7 cellular contexts compared by ENCODE assay signal in the genomic region with DNA sequence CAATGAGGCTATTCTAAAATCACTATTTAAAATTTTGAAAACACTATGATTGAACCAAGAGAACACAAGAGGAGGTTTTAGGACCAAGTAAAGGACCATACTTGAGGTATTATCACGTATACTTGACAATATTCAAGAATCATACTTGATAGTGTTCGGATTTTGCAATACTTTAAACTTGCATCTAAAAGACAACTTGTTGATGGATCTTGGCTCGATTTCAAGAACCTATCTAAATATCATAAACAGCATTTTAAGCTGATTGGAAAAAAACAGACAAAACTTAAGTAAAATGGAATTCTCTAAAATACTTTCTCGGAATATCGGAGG. TPM values are rescaled to one million over a fixed set of nuclear protein-coding genes. Genes with fewer than 3 reads are reported as not detected.
DNase-seq lines count a peak whose midpoint lies in the region; TF ChIP-seq lines count a peak whose summit lies in the region.

No MANE protein-coding gene starts in this region.

- H3K9ac ChIP-seq in smooth muscle cell (ENCODE audit: low read depth), result peak overlapping the region; percentile 93

- H3F3A ChIP-seq in smooth muscle cell (ENCODE audit: low read depth), result peaks cover 7% of the 10 kb centered on the region

- no peak for TF ChIP-seq CTCF in HL-60 (IDR thresholded peaks at IDR 0.05; ENCODE audit: insufficient read depth, low read length)
- no peak for TF ChIP-seq CTCF in hepatocyte (IDR thresholded peaks at IDR 0.05; ENCODE audit: poor library complexity)
- no peak for TF ChIP-seq CTCF in smooth muscle cell (IDR thresholded peaks at IDR 0.05; ENCODE audit: borderline replicate concordance, insufficient read depth, poor library complexity, severe bottlenecking)

- peak overlapping the region; percentile 90 for H3K27ac Mint-ChIP-seq in activated CD4-positive, alpha-beta memory T cell treated with anti-CD3 and anti-CD28 coated beads, Interleukin-2, amount 10 ng/mL, durations not matched to agents 7 days and 5 days

- H3K79me2 ChIP-seq in hepatocyte, result peaks cover 52% of the 10 kb centered on the region
- H3K79me2 ChIP-seq in smooth muscle cell (ENCODE audit: low read depth), result peaks cover 57% of the 10 kb centered on the region

- H3K27me3 Mint-ChIP-seq in activated CD4-positive, alpha-beta memory T cell treated with anti-CD3 and anti-CD28 coated beads, Interleukin-2, amount 10 ng/mL, durations not matched to agents 7 days and 5 days, result no peaks in the 10 kb centered on the region

- peaks cover 27% of the 10 kb centered on the region for H3K36me3 Mint-ChIP-seq in activated CD4-positive, alpha-beta memory T cell treated with anti-CD3 and anti-CD28 coated beads, Interleukin-2, amount 10 ng/mL, durations not matched to agents 7 days and 5 days (ENCODE audit: low read depth)

- no peak for DNase-seq in HL-60 (ENCODE audit: low read depth in 1 of 2, low spot score in 1 of 2)
- no peak for DNase-seq in activated CD4-positive, alpha-beta memory T cell treated with anti-CD3 and anti-CD28 coated beads, Interleukin-2, amount 10 ng/mL, durations not matched to agents 7 days and 5 days
- no peak for DNase-seq in hepatocyte (ENCODE audit: low spot score)
- DNase-seq in smooth muscle cell (lab: John Stamatoyannopoulos, UW; ENCODE audit: unreplicated experiment), result no peak
- no peak for DNase-seq in SIG-M5 (lab: John Stamatoyannopoulos, UW)
- DNase-seq in NCI-H1092 treated with DMSO at 0.1 percent for 48 hours (lab: John Stamatoyannopoulos, UW), result no peak
- no peak for DNase-seq in NCI-H2029 (lab: John Stamatoyannopoulos, UW)

- H3K27ac ChIP-seq in HL-60 (replicated peaks) (peak overlapping the region; percentile 83), hepatocyte (peak overlapping the region; percentile 99), smooth muscle cell (ENCODE audit: low read depth) (peak overlapping the region; percentile 80)

- peak overlapping the region; percentile 89 for H3K4me3 Mint-ChIP-seq in activated CD4-positive, alpha-beta memory T cell treated with anti-CD3 and anti-CD28 coated beads, Interleukin-2, amount 10 ng/mL, durations not matched to agents 7 days and 5 days

- H2AFZ ChIP-seq in hepatocyte (no peak overlapping the region), smooth muscle cell (ENCODE audit: low read depth) (no peak overlapping the region)

- H3K4me2 ChIP-seq in hepatocyte, result peak overlapping the region; percentile 73
- peak overlapping the region; percentile 94 for H3K4me2 ChIP-seq in smooth muscle cell

- H3K9me3 ChIP-seq in hepatocyte (ENCODE audit: low read depth) (no peaks in the 10 kb centered on the region), smooth muscle cell (replicated peaks; ENCODE audit: low read depth) (no peaks in the 10 kb centered on the region)

- H3K4me1 ChIP-seq in hepatocyte (ENCODE audit: insufficient read depth) (no peaks in the 10 kb centered on the region), smooth muscle cell (ENCODE audit: low read depth) (peaks cover 24% of the 10 kb centered on the region)

- no peaks in the 10 kb centered on the region for H3K9me2 ChIP-seq in hepatocyte (replicated peaks; ENCODE audit: insufficient read depth)

- POLR2A ChIA-PET in activated CD4-positive, alpha-beta memory T cell treated with anti-CD3 and anti-CD28 coated beads, Interleukin-2, amount 10 ng/mL, durations not matched to agents 7 days and 5 days (lab: Charles Lee), result interaction anchor here (0.6 to 4.3 kb wide), 6 partner anchors 13 to 465 kb away, joined by 3 to 68 read pairs (median 14); a partner anchor contains a TSS

- WGBS in hepatocyte (ENCODE audit: low lambda C conversion rate, missing lambda C conversion rate), result 26% methylated on average over 5 of the region's 5 CpGs
- WGBS in smooth muscle cell (ENCODE audit: low lambda C conversion rate), result 23% methylated on average over 5 of the region's 5 CpGs

- peaks cover 52% of the 10 kb centered on the region for H3K4me1 Mint-ChIP-seq in activated CD4-positive, alpha-beta memory T cell treated with anti-CD3 and anti-CD28 coated beads, Interleukin-2, amount 10 ng/mL, durations not matched to agents 7 days and 5 days

- peaks cover 52% of the 10 kb centered on the region for H4K20me1 ChIP-seq in hepatocyte (ENCODE audit: insufficient read depth, poor library complexity, severe bottlenecking)
- peaks cover 58% of the 10 kb centered on the region for H4K20me1 ChIP-seq in smooth muscle cell (ENCODE audit: low read depth)

- H3K36me3 ChIP-seq in hepatocyte (replicated peaks; ENCODE audit: insufficient read depth, low read depth), result no peaks in the 10 kb centered on the region
- H3K36me3 ChIP-seq in smooth muscle cell (ENCODE audit: low read depth), result no peaks in the 10 kb centered on the region

- H3K4me3 ChIP-seq in HL-60 (replicated peaks; ENCODE audit: insufficient read depth, low read length) (peak overlapping the region; percentile 70), hepatocyte (peak overlapping the region; percentile 59), smooth muscle cell (peak overlapping the region; percentile 76)

- H3K27me3 ChIP-seq in HL-60 (ENCODE audit: insufficient read depth, poor library complexity, severe bottlenecking) (no peaks in the 10 kb centered on the region), hepatocyte (no peaks in the 10 kb centered on the region), smooth muscle cell (ENCODE audit: low read depth) (no peaks in the 10 kb centered on the region)

- H3K9me3 Mint-ChIP-seq in activated CD4-positive, alpha-beta memory T cell treated with anti-CD3 and anti-CD28 coated beads, Interleukin-2, amount 10 ng/mL, durations not matched to agents 7 days and 5 days, result no peaks in the 10 kb centered on the region

- CTCF ChIA-PET in activated CD4-positive, alpha-beta memory T cell treated with anti-CD3 and anti-CD28 coated beads, Interleukin-2, amount 10 ng/mL, durations not matched to agents 7 days and 5 days (lab: Charles Lee), result no interaction called here

RNA-seq across cellular contexts. Expression of a gene that starts 1.3 kb away (rescaled TPM):
- total RNA-seq in activated CD4-positive, alpha-beta memory T cell treated with anti-CD3 and anti-CD28 coated beads, Interleukin-2, amount 10 ng/mL, durations not matched to agents 7 days and 5 days, result 100 to 1,000 TPM; 130 to 134 TPM
- total RNA-seq in hepatocyte (251 and 299 TPM in 2 replicates), smooth muscle cell (189 and 239 TPM in 2 replicates)
- polyA plus RNA-seq in hepatocyte (71.8 and 98.9 TPM in 2 replicates), smooth muscle cell (49.1 and 53.3 TPM in 2 replicates)
